ENCODE assay signal across 1 cellular context in genomic region chr1:1232224-1232800, GRCh38.
TF ChIP-seq lines count a peak whose summit lies in the region.

B3GALT6 (plus strand) TSS chr1:1232237; CDS start chr1:1232279, 42 bp downstream.

TF ChIP-seq in HepG2, 621 proteins besides CTCF, POLR2A, EP300 and RAD21 (continued from another document and continues in another):
- TF ChIP-seq ZNF770 (CRISPR knock-in tag; IDR thresholded peaks at IDR 0.05) (no peak), KLF15 (CRISPR knock-in tag; IDR thresholded peaks at IDR 0.05; ENCODE audit: borderline replicate concordance) (no peak), GTF2F1 (IDR thresholded peaks at IDR 0.05; ENCODE audit: low read length) (no peak), ZHX2 (IDR thresholded peaks at IDR 0.05; ENCODE audit: low read depth) (peak; percentile 16; the same call in 1 of the 2 replicates), ZHX2 (CRISPR knock-in tag; IDR thresholded peaks at IDR 0.05; ENCODE audit: borderline replicate concordance) (no peak; the same call in 1 of the 2 replicates), MYC (CRISPR knock-in tag; IDR thresholded peaks at IDR 0.05; ENCODE audit: borderline replicate concordance) (no peak), ZBTB44 (CRISPR knock-in tag; IDR thresholded peaks at IDR 0.05) (no peak), ZNF331 (CRISPR knock-in tag; IDR thresholded peaks at IDR 0.05) (no peak), ZBTB38 (CRISPR knock-in tag; IDR thresholded peaks at IDR 0.05) (peak; percentile 1; the same call in 1 of the 2 replicates), NAIF1 (CRISPR knock-in tag; IDR thresholded peaks at IDR 0.05; ENCODE audit: borderline replicate concordance) (no peak), ZNF800 (CRISPR knock-in tag; IDR thresholded peaks at IDR 0.05) (no peak), ZKSCAN1 (IDR thresholded peaks at IDR 0.05; ENCODE audit: low read length) (no peak), ZSCAN31 (CRISPR knock-in tag; IDR thresholded peaks at IDR 0.05; ENCODE audit: low read depth) (0 out of 2 replicates have a peak, but pooled peaks have one; percentile 4), LBX2 (CRISPR knock-in tag; IDR thresholded peaks at IDR 0.05; ENCODE audit: borderline replicate concordance) (no peak), DR1 (CRISPR knock-in tag; IDR thresholded peaks at IDR 0.05) (no peak), KMT2A (CRISPR knock-in tag; IDR thresholded peaks at IDR 0.05) (no peak), ZNF878 (CRISPR knock-in tag; IDR thresholded peaks at IDR 0.05) (no peak), PRMT3 (CRISPR knock-in tag; IDR thresholded peaks at IDR 0.05; ENCODE audit: borderline replicate concordance, low read depth) (0 out of 2 replicates have a peak, but pooled peaks have one; percentile 63), ZNF251 (CRISPR knock-in tag; IDR thresholded peaks at IDR 0.05) (no peak), SP1 (IDR thresholded peaks at IDR 0.05) (no peak), SP1 (CRISPR knock-in tag; IDR thresholded peaks at IDR 0.05) (no peak), ZNF143 (CRISPR knock-in tag; IDR thresholded peaks at IDR 0.05) (no peak), KDM6A (CRISPR knock-in tag; IDR thresholded peaks at IDR 0.05; ENCODE audit: low read depth) (no peak), CENPBD1 (CRISPR knock-in tag; IDR thresholded peaks at IDR 0.05; ENCODE audit: borderline replicate concordance, low read depth) (no peak), ZBTB2 (CRISPR knock-in tag; IDR thresholded peaks at IDR 0.05; ENCODE audit: low read depth) (0 out of 2 replicates have a peak, but pooled peaks have one; percentile 38), MTERF4 (CRISPR knock-in tag; IDR thresholded peaks at IDR 0.05) (no peak), FOXJ3 (CRISPR knock-in tag; IDR thresholded peaks at IDR 0.05; ENCODE audit: borderline replicate concordance) (no peak), SMAD3 (CRISPR knock-in tag; IDR thresholded peaks at IDR 0.05) (no peak), SNAPC5 (CRISPR knock-in tag; IDR thresholded peaks at IDR 0.05; ENCODE audit: borderline replicate concordance) (no peak), FOXO4 (CRISPR knock-in tag; conservative IDR thresholded peaks at IDR 0.05) (0 out of 2 replicates have a peak, but pooled peaks have one; percentile 69), MYPOP (CRISPR knock-in tag; IDR thresholded peaks at IDR 0.05) (no peak), ZNF678 (CRISPR knock-in tag; IDR thresholded peaks at IDR 0.05) (no peak), BRD4 (CRISPR knock-in tag; IDR thresholded peaks at IDR 0.05) (0 out of 2 replicates have a peak, but pooled peaks have one; percentile 34), ZNF619 (CRISPR knock-in tag; IDR thresholded peaks at IDR 0.05) (no peak), ZNF609 (CRISPR knock-in tag; IDR thresholded peaks at IDR 0.05; ENCODE audit: borderline replicate concordance) (no peak)
